1 cellular context compared by ENCODE assay signal in genomic region chr1:111161843-111162242, GRCh38.
TF ChIP-seq lines count a peak whose summit lies in the region.

No MANE protein-coding gene starts in this region.

TF ChIP-seq in K562, 482 proteins besides CTCF, POLR2A, EP300 and RAD21 (continued from another document):
- TF ChIP-seq STAT6 (CRISPR knock-in tag; IDR thresholded peaks at IDR 0.05) (no peak), ASH1L (IDR thresholded peaks at IDR 0.05; ENCODE audit: borderline replicate concordance, low read depth, partially characterized antibody) (no peak), BRF1 (IDR thresholded peaks at IDR 0.05; ENCODE audit: borderline replicate concordance, extremely low read depth, insufficient read length) (no peak), ZNF280B (CRISPR knock-in tag; IDR thresholded peaks at IDR 0.05) (no peak), ZNF76 (CRISPR knock-in tag; IDR thresholded peaks at IDR 0.05; ENCODE audit: borderline replicate concordance) (no peak), CREB3 (tag; conservative IDR thresholded peaks at IDR 0.05; ENCODE audit: low read depth) (no peak), XRCC3 (IDR thresholded peaks at IDR 0.05) (no peak), ATF7 (IDR thresholded peaks at IDR 0.05) (peak; percentile 82)
